ENCODE assay signal across 12 cellular contexts in the genomic region with DNA sequence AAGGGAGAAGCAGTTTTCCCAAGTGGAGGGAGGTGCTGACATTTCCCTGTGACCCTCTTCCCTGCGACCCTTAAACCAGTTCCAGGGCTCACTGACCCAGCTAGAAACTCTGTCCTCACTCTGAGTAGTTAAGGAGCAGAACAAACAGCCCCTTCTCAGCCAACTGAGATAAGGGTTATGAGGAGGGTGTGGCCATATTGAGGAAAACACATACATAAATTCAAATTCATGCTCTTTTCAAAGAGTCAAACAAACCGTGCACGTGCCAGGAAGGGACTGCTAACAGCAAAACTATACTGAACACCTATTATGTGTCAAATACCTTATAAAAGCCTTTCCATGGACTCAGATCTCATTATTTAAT. TPM values are rescaled to one million over a fixed set of nuclear protein-coding genes. Genes with fewer than 3 reads are reported as not detected.
DNase-seq lines count a peak whose midpoint lies in the region; ATAC-seq and TF ChIP-seq lines count a peak whose summit lies in the region.
"Had no signal": no experiment of that assay in that cellular context is flagged by ENCODE, and none has a peak within 500 bp of the region (broad histone marks: within the 10 kb centered on the region; RNA-seq: fewer than 3 reads in every experiment).

No MANE protein-coding gene starts in this region.

- H3K36me3 ChIP-seq in muscle layer of colon (ENCODE audit: insufficient read depth, low read length) (no peaks in the 10 kb centered on the region), uterus (no peaks in the 10 kb centered on the region)

- no peaks in the 10 kb centered on the region for H3K9me3 ChIP-seq in muscle layer of colon (ENCODE audit: low read length)
- no peaks in the 10 kb centered on the region for H3K9me3 ChIP-seq in uterus

- H3K27me3 Mint-ChIP-seq in activated naive CD8-positive, alpha-beta T cell, result no peaks in the 10 kb centered on the region
- H3K27me3 Mint-ChIP-seq: dendritic cell treated with granulocyte-macrophage colony-stimulating factor and Interleukin-4, amounts not matched to agents 40 ng/mL and 50 ng/mL, for 4 days had no signal

- H3K9me3 Mint-ChIP-seq in activated naive CD8-positive, alpha-beta T cell (ENCODE audit: low read depth), result no peaks in the 10 kb centered on the region
- H3K9me3 Mint-ChIP-seq: dendritic cell treated with granulocyte-macrophage colony-stimulating factor and Interleukin-4, amounts not matched to agents 40 ng/mL and 50 ng/mL, for 4 days had no signal

- peaks cover 92% of the 10 kb centered on the region for H3K4me1 Mint-ChIP-seq in activated naive CD8-positive, alpha-beta T cell (ENCODE audit: low read depth)

- intact Hi-C loops in Right ventricle myocardium superior (cut with DNase I), result no loop called here
- intact Hi-C loops in left ventricle myocardium superior (cut with micrococcal nuclease), result no loop called here
- intact Hi-C loops in uterus (cut with DNase I; ENCODE audit: low total_unique reads), result no loop called here

- peaks cover 43% of the 10 kb centered on the region for H3K4me1 ChIP-seq in muscle layer of colon (ENCODE audit: insufficient read depth, low read length)
- peaks cover 14 to 34% of the 10 kb centered on the region in 2 donors for H3K4me1 ChIP-seq in uterus

- H3K36me3 Mint-ChIP-seq in activated naive CD8-positive, alpha-beta T cell, result peaks cover 3% of the 10 kb centered on the region

- ATAC-seq in Right ventricle myocardium superior (ENCODE audit: poor library complexity) (peak; percentile 22), left ventricle myocardium superior (no peak), GM21423 (IDR thresholded peaks at IDR 0.05; ENCODE audit: unreplicated experiment) (no peak)

- POLR2A ChIA-PET in RWPE1 (lab: Yijun Ruan, JAX; ENCODE audit: low non-redundant PET), result interaction anchor here (1.3 kb wide), 1 partner anchor 112 kb away, joined by 3 read pairs; no protein-coding TSS in a partner anchor

- DNase-seq in Right ventricle myocardium superior (no peak), left ventricle myocardium superior (no peak), uterus (peak; percentile 59 to 90), RWPE1 (ENCODE audit: low spot score) (no peak), SHP77 treated with DMSO at 0.1 percent for 48 hours (lab: John Stamatoyannopoulos, UW) (no peak)
- DNase-seq: activated CD8-positive, alpha-beta memory T cell treated with anti-CD3 and anti-CD28 coated beads, Interleukin-2, amount 50 U/mL, for 4 hours; NCI-H146; retina had no signal

- peak overlapping the region; percentile 59 for H3K4me3 Mint-ChIP-seq in activated naive CD8-positive, alpha-beta T cell
- H3K4me3 Mint-ChIP-seq: dendritic cell treated with granulocyte-macrophage colony-stimulating factor and Interleukin-4, amounts not matched to agents 40 ng/mL and 50 ng/mL, for 4 days had no signal

- no peak overlapping the region for H3K9ac ChIP-seq in muscle layer of colon (ENCODE audit: low read length)

- H3K4me3 ChIP-seq in muscle layer of colon (ENCODE audit: low read depth in 1 of 2, low read length in 2 of 2), result no peak overlapping the region
- no peak overlapping the region for H3K4me3 ChIP-seq in uterus

- no peak for TF ChIP-seq POLR2A in uterus (IDR thresholded peaks at IDR 0.05)

- TF ChIP-seq CTCF in uterus (IDR thresholded peaks at IDR 0.05), result no peak
- TF ChIP-seq CTCF in RWPE1 (conservative IDR thresholded peaks at IDR 0.05; ENCODE audit: low read depth), result no peak

- H3K27ac Mint-ChIP-seq in activated naive CD8-positive, alpha-beta T cell, result peak overlapping the region; percentile 89

- CTCF ChIA-PET in RWPE1 (lab: Yijun Ruan, JAX), result no interaction called here

- H3K27ac ChIP-seq in muscle layer of colon (ENCODE audit: low read depth, low read length), result peak overlapping the region; percentile 55
- H3K27ac ChIP-seq in uterus, result peak overlapping the region; percentile 97 to 98
- no peak overlapping the region; the same call in 1 of the 2 replicates for H3K27ac ChIP-seq in RWPE1

- H3K27me3 ChIP-seq in muscle layer of colon (ENCODE audit: control insufficient read depth in 1 of 2, insufficient read depth in 2 of 2, low read length in 2 of 2), result no peaks in the 10 kb centered on the region
- H3K27me3 ChIP-seq in uterus, result no peaks in the 10 kb centered on the region

RNA-seq across cellular contexts. Expression of a gene that starts 4.9 kb away (rescaled TPM):
- 4.6 TPM for total RNA-seq in Right ventricle myocardium superior
- 5.1 TPM for total RNA-seq in left ventricle myocardium superior
- total RNA-seq in uterus, result 100 to 1,000 TPM in 1 of 4 donors, 10 to 100 TPM in 3; 24.1 to 123 (median 34.3) TPM

Comparison
In these comparisons a context has a peak if more than half of its experiments do, and no peak if none do; other contexts are left out.
1. DNase-seq: peak in uterus (2 of 2); none in Right ventricle myocardium superior (single experiment), left ventricle myocardium superior (single experiment), RWPE1 (single experiment) and SHP77 treated with DMSO at 0.1 percent for 48 hours (single experiment).